In the genomic region with DNA sequence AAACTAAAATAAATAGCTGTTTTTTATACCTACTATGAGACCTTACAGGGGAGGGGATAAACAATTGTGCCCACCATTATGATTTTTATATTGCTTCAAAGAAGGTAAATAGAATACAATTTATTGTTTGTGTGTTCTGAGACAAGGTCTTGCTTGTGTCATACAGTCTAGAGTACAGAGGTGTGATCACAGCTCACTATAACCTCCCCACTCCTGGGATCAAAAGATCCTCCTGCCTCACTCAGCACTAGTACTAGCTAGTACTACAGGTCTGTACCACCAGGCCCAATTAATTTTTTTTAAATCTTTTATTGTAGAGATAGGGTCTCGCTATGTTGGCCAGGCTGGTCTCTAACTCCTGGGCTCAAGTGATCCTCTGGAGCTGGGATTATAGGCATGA, we compare ENCODE assay signal across 28 cellular contexts. TPM values are rescaled to one million over a fixed set of nuclear protein-coding genes. Genes with fewer than 3 reads are reported as not detected.
A peak's percentile ranks its signal among the peaks of the same experiment; 100 is the strongest.
DNase-seq lines count a peak whose midpoint lies in the region; ATAC-seq, FAIRE-seq and TF ChIP-seq lines count a peak whose summit lies in the region.
"Had no signal": no experiment of that assay in that cellular context is flagged by ENCODE, and none has a peak within 500 bp of the region (broad histone marks: within the 10 kb centered on the region; RNA-seq: fewer than 3 reads in every experiment).

No MANE protein-coding gene starts in this region.

- POLR2A ChIA-PET in HepG2 (lab: Yijun Ruan, JAX): interaction anchor here (1.0 kb wide), 1 partner anchor 8 kb away, joined by 3 read pairs; no protein-coding TSS in a partner anchor
- POLR2A ChIA-PET in IMR-90 (lab: Charles Lee; ENCODE audit: unreplicated experiment): no interaction called here

- BruUV-seq in HepG2 (replicated peaks; lab: Mats Ljungman, UMichigan) (no TSS peak), IMR-90 (replicated peaks; lab: Mats Ljungman, UMichigan) (no TSS peak)

- peaks cover 77% of the 10 kb centered on the region for H4K20me1 ChIP-seq in HepG2 (ENCODE audit: insufficient read depth, low read length)
- peaks cover 17% of the 10 kb centered on the region; the same call in 1 of the 2 replicates for H4K20me1 ChIP-seq in IMR-90 (ENCODE audit: insufficient read depth, low read length)
- H4K20me1 ChIP-seq in astrocyte (ENCODE audit: insufficient read depth, low read length): peaks cover 58% of the 10 kb centered on the region
- no peaks in the 10 kb centered on the region for H4K20me1 ChIP-seq in MM.1S (ENCODE audit: insufficient read depth, low read length)

- peaks cover 60% of the 10 kb centered on the region for H3K4me1 ChIP-seq in HepG2 (ENCODE audit: insufficient read depth, low read length)
- peaks cover 0 to 12% (median under 1%) of the 10 kb centered on the region in 4 donors for H3K4me1 ChIP-seq in right lobe of liver
- peaks cover 8% of the 10 kb centered on the region; the same call in 1 of the 2 replicates for H3K4me1 ChIP-seq in IMR-90 (ENCODE audit: control insufficient read depth, insufficient read depth, low read length)
- peaks cover 7% of the 10 kb centered on the region for H3K4me1 ChIP-seq in astrocyte (ENCODE audit: insufficient read depth, low read length)
- H3K4me1 ChIP-seq in aorta (ENCODE audit: control insufficient read depth in 1 of 2, insufficient read depth in 2 of 2, low read length in 2 of 2): peaks cover 0 to 2% of the 10 kb centered on the region in 2 donors
- no peaks in the 10 kb centered on the region for H3K4me1 ChIP-seq in MM.1S (ENCODE audit: low read length)
- H3K4me1 ChIP-seq: BE2C had no signal

- no peak overlapping the region for H2BK15ac ChIP-seq in IMR-90 (ENCODE audit: low read depth, low read length)

- peak; percentile 38; the same call in 1 of the 3 replicates for ATAC-seq in HepG2
- no peak for ATAC-seq in right lobe of liver
- peak; percentile 61 for ATAC-seq in IMR-90 (ENCODE audit: low read depth)
- ATAC-seq in aorta (ENCODE audit: low FRiP score): peak; percentile 49
- no peak for ATAC-seq in GM18520 (IDR thresholded peaks at IDR 0.05; ENCODE audit: unreplicated experiment)
- ATAC-seq: A549, GM12878 had no signal

- no peak overlapping the region; the same call in 1 of the 2 replicates for H2BK20ac ChIP-seq in IMR-90 (ENCODE audit: low read depth, low read length)

- 100% methylated on average over 1 of the region's 1 CpG for WGBS in HepG2 (ENCODE audit: low lambda C conversion rate)
- 82% methylated on average over 1 of the region's 1 CpG for WGBS in right lobe of liver (ENCODE audit: insufficient coverage, low coverage, low lambda C conversion rate, missing lambda C conversion rate)
- no CpG with 5 or more reads among the region's 1 CpG for WGBS in IMR-90 (ENCODE audit: extremely low coverage in 2 of 2, insufficient read length in 1 of 2), 2 experiments
- WGBS in aorta, 2 donors: 94 to 99% methylated on average over 1 of the region's 1 CpG

- H3K4me3 Mint-ChIP-seq in astrocyte (ENCODE audit: unreplicated experiment): no peak overlapping the region
- H3K4me3 Mint-ChIP-seq: CD14-positive monocyte; CD4-positive, alpha-beta memory T cell; CD4-positive, CD25-positive, alpha-beta regulatory T cell; CD8-positive, alpha-beta memory T cell had no signal

- H3K9me3 ChIP-seq in HepG2 (ENCODE audit: low read length) (no peaks in the 10 kb centered on the region), right lobe of liver (no peaks in the 10 kb centered on the region), IMR-90 (ENCODE audit: control insufficient read depth, insufficient read depth, low read length) (no peaks in the 10 kb centered on the region), astrocyte (ENCODE audit: insufficient read depth, low read depth, low read length) (no peaks in the 10 kb centered on the region), aorta (ENCODE audit: control insufficient read depth, low read length) (no peaks in the 10 kb centered on the region), MM.1S (replicated peaks; ENCODE audit: insufficient read depth, low read length) (no peaks in the 10 kb centered on the region)
- H3K9me3 ChIP-seq: A549, BE2C, BLaER1 had no signal

- peak overlapping the region; percentile 64 for H3K18ac ChIP-seq in IMR-90 (ENCODE audit: low read depth, low read length)

- no peaks in the 10 kb centered on the region for H3F3A ChIP-seq in MM.1S (ENCODE audit: insufficient read depth, low read length)

- peaks cover 21% of the 10 kb centered on the region for H3K36me3 Mint-ChIP-seq in astrocyte (ENCODE audit: low read depth, unreplicated experiment)
- H3K36me3 Mint-ChIP-seq: CD4-positive, alpha-beta memory T cell; CD4-positive, CD25-positive, alpha-beta regulatory T cell had no signal

- no peaks in the 10 kb centered on the region for H3K9me2 ChIP-seq in MM.1S (replicated peaks; ENCODE audit: insufficient read depth, low read length)

- peak overlapping the region; percentile 10 for H2BK5ac ChIP-seq in IMR-90 (ENCODE audit: low read depth, low read length, poor library complexity, severe bottlenecking)

- H3K56ac ChIP-seq in IMR-90 (ENCODE audit: extremely low read depth, insufficient read depth, low read length): no peak overlapping the region

- no peak overlapping the region for H3K23ac ChIP-seq in IMR-90 (ENCODE audit: low read depth, low read length)

- no peak overlapping the region for H4K8ac ChIP-seq in IMR-90 (ENCODE audit: low read depth in 2 of 2, low read length in 2 of 2)

- peak overlapping the region; percentile 32; the same call in 1 of the 2 replicates for H3K4ac ChIP-seq in IMR-90 (ENCODE audit: low read depth, low read length)

- no peaks in the 10 kb centered on the region for H3K27me3 Mint-ChIP-seq in astrocyte (ENCODE audit: low read depth, unreplicated experiment)
- H3K27me3 Mint-ChIP-seq: CD4-positive, CD25-positive, alpha-beta regulatory T cell had no signal

- H3K9ac ChIP-seq in HepG2 (ENCODE audit: insufficient read depth, low read depth, low read length) (no peak overlapping the region), IMR-90 (ENCODE audit: low read depth, low read length) (no peak overlapping the region), astrocyte (ENCODE audit: low read length) (no peak overlapping the region), MM.1S (ENCODE audit: low read length) (no peak overlapping the region)
- H3K9ac ChIP-seq: BLaER1 had no signal

- no peak for DNase-seq in HepG2 (ENCODE audit: low spot score)
- no peak for DNase-seq in right lobe of liver
- DNase-seq in IMR-90: no peak
- no peak for DNase-seq in astrocyte (ENCODE audit: low read depth)
- no peak for DNase-seq in aorta
- DNase-seq in RKO (ENCODE audit: low spot score): no peak
- DNase-seq in MM.1S: no peak
- DNase-seq: BE2C; C1 segment of cervical spinal cord; CD4-positive, alpha-beta memory T cell; CD4-positive, CD25-positive, alpha-beta regulatory T cell; CD8-positive, alpha-beta memory T cell; COR-L47; DMS 273 treated with DMSO at 0.1 percent for 48 hours; DMS153; DMS53; DMS79; DND-41; GDM1 had no signal

- no peak overlapping the region; the same call in 1 of the 2 replicates for H2AK5ac ChIP-seq in IMR-90 (ENCODE audit: low read depth, low read length)

- H3K4me1 Mint-ChIP-seq in astrocyte (ENCODE audit: low read depth, unreplicated experiment): peaks cover 10% of the 10 kb centered on the region
- H3K4me1 Mint-ChIP-seq: CD4-positive, CD25-positive, alpha-beta regulatory T cell had no signal

- no peak for TF ChIP-seq POLR2A in HepG2 (IDR thresholded peaks at IDR 0.05; ENCODE audit: insufficient read depth in 1 of 2, low read depth in 2 of 2, low read length in 2 of 2)
- no peak for TF ChIP-seq POLR2A in right lobe of liver (IDR thresholded peaks at IDR 0.05)
- no peak for TF ChIP-seq POLR2A in IMR-90 (IDR thresholded peaks at IDR 0.05; ENCODE audit: low read depth, low read length)

- 0 out of 2 replicates have a peak overlapping the region, but pooled peaks have one; percentile 29 for H2BK120ac ChIP-seq in IMR-90 (ENCODE audit: low read depth, low read length)

- in situ Hi-C loops in HepG2 (cut with HindIII; ENCODE audit: extremely low pct_ligation_motif_present, low pct_unique_long_range_greater_than_20kb) (no loop called here), IMR-90 (cut with MboI; ENCODE audit: low sequenced_read_pairs) (no loop called here)

- peak overlapping the region; percentile 34 for H3K27ac Mint-ChIP-seq in astrocyte (ENCODE audit: unreplicated experiment)
- H3K27ac Mint-ChIP-seq: CD14-positive monocyte; CD4-positive, alpha-beta memory T cell; CD4-positive, CD25-positive, alpha-beta regulatory T cell; CD8-positive, alpha-beta memory T cell had no signal

- no peak overlapping the region for H4K91ac ChIP-seq in IMR-90 (ENCODE audit: insufficient read depth, low read depth, low read length)

- H3K36me3 ChIP-seq in HepG2 (replicated peaks in 1 of 2; ENCODE audit: control insufficient read depth in 1 of 2, insufficient read depth in 2 of 2, low read length in 2 of 2) (peaks cover 13 to 57% of the 10 kb centered on the region in 2 experiments), right lobe of liver (peaks cover 0 to 20% (median 4%) of the 10 kb centered on the region in 4 donors), IMR-90 (ENCODE audit: control insufficient read depth, insufficient read depth, low read length) (peaks cover 36% of the 10 kb centered on the region), astrocyte (ENCODE audit: insufficient read depth, low read length) (no peaks in the 10 kb centered on the region), aorta (ENCODE audit: control insufficient read depth in 1 of 2, insufficient read depth in 2 of 2, low read length in 1 of 2) (peaks cover 0 to 2% of the 10 kb centered on the region in 2 donors), MM.1S (replicated peaks; ENCODE audit: insufficient read depth, low read length) (no peaks in the 10 kb centered on the region)

- CTCF ChIA-PET in HepG2 (lab: Yijun Ruan, JAX; ENCODE audit: low intra/inter-chr PET ratio, low total read pairs) (no interaction called here), IMR-90 (lab: Yijun Ruan, JAX) (interaction anchor here (1.0 kb wide), 1 partner anchor 9 kb away, joined by 3 read pairs; no protein-coding TSS in a partner anchor)

- H3K9me1 ChIP-seq in IMR-90 (ENCODE audit: insufficient read depth, low read length): peaks cover 16% of the 10 kb centered on the region

- no peak overlapping the region for H4K5ac ChIP-seq in IMR-90 (ENCODE audit: low read depth, low read length)

- dilution Hi-C loops in IMR-90 (cut with HindIII; ENCODE audit: low sequenced_read_pairs, unreplicated experiment): no loop called here

- no peak overlapping the region for H3K14ac ChIP-seq in IMR-90 (replicated peaks; ENCODE audit: low read depth, low read length)

- no peak for FAIRE-seq in HepG2 (lab: Jason Lieb, UNC)
- no peak for FAIRE-seq in astrocyte (lab: Jason Lieb, UNC)
- FAIRE-seq: A549, GM12878, GM12892, GM18507, GM19239 had no signal

- TF ChIP-seq EP300 in HepG2 (IDR thresholded peaks at IDR 0.05; ENCODE audit: low read depth in 2 of 2, low read length in 2 of 2) (no peak), HepG2 (CRISPR knock-in tag; IDR thresholded peaks at IDR 0.05; ENCODE audit: borderline replicate concordance) (no peak)

- intact Hi-C loops in HepG2 (cut with micrococcal nuclease; ENCODE audit: unreplicated experiment): no loop called here
- intact Hi-C loops in right lobe of liver (cut with DNase I): no loop called here
- intact Hi-C loops in IMR-90 (cut with micrococcal nuclease): no loop called here
- intact Hi-C loops in aorta (cut with DNase I): no loop called here

- no peak overlapping the region for H3K4me2 ChIP-seq in HepG2 (ENCODE audit: low read depth, low read length)
- H3K4me2 ChIP-seq in IMR-90 (ENCODE audit: low read depth, low read length): no peak overlapping the region
- H3K4me2 ChIP-seq in astrocyte (ENCODE audit: low read length): no peak overlapping the region
- no peak overlapping the region for H3K4me2 ChIP-seq in MM.1S (ENCODE audit: low read depth, low read length)
- H3K4me2 ChIP-seq: A549, BLaER1 had no signal

- peaks cover 30 to 75% of the 10 kb centered on the region in 2 experiments for H3K79me1 ChIP-seq in IMR-90 (ENCODE audit: low read depth in 1 of 2, low read length in 2 of 2)

- no peak overlapping the region for H2AK9ac ChIP-seq in IMR-90 (replicated peaks; ENCODE audit: low read depth, low read length, poor library complexity)

- no peak for TF ChIP-seq RAD21 in HepG2 (CRISPR knock-in tag; IDR thresholded peaks at IDR 0.05)
- TF ChIP-seq RAD21 in IMR-90 (IDR thresholded peaks at IDR 0.05; ENCODE audit: low read length): no peak

- peaks cover 97% of the 10 kb centered on the region for H3K79me2 ChIP-seq in HepG2 (ENCODE audit: insufficient read depth, low read length)
- peaks cover 47% of the 10 kb centered on the region for H3K79me2 ChIP-seq in astrocyte (ENCODE audit: insufficient read depth, low read length)
- no peaks in the 10 kb centered on the region for H3K79me2 ChIP-seq in MM.1S (ENCODE audit: low read length)

- TF ChIP-seq CTCF in HepG2 (CRISPR knock-in tag; IDR thresholded peaks at IDR 0.05) (no peak), right lobe of liver (IDR thresholded peaks at IDR 0.05) (no peak), IMR-90 (conservative IDR thresholded peaks at IDR 0.05; ENCODE audit: low read depth, low read length) (no peak), astrocyte (IDR thresholded peaks at IDR 0.05; ENCODE audit: insufficient read depth, low read depth, low read length) (no peak), MM.1S (IDR thresholded peaks at IDR 0.05; ENCODE audit: low read length) (no peak)

- no peaks in the 10 kb centered on the region for H3K9me3 Mint-ChIP-seq in astrocyte (ENCODE audit: unreplicated experiment)

- H3K27ac ChIP-seq in HepG2 (ENCODE audit: extremely low read length, insufficient read depth, low read length) (no peak overlapping the region), right lobe of liver (no peak overlapping the region), IMR-90 (ENCODE audit: insufficient read depth, low read length) (no peak overlapping the region), astrocyte (ENCODE audit: low read depth, low read length) (no peak overlapping the region), aorta (ENCODE audit: low read depth in 1 of 2, low read length in 2 of 2) (no peak overlapping the region), MM.1S (ENCODE audit: low read length) (no peak overlapping the region)
- H3K27ac ChIP-seq: 22Rv1, BLaER1 had no signal

- H2AFZ ChIP-seq in HepG2 (ENCODE audit: low read length) (no peak overlapping the region), IMR-90 (replicated peaks; ENCODE audit: low read length, poor library complexity) (no peak overlapping the region), astrocyte (ENCODE audit: low read depth, low read length) (no peak overlapping the region), MM.1S (ENCODE audit: low read length) (no peak overlapping the region)

- H3K4me3 ChIP-seq in HepG2 (replicated peaks in 1 of 3; ENCODE audit: insufficient read depth in 1 of 3, low read depth in 2 of 3, low read length in 3 of 3) (no peak overlapping the region), right lobe of liver (no peak overlapping the region), IMR-90 (ENCODE audit: insufficient read depth, low read depth, low read length) (no peak overlapping the region), astrocyte (ENCODE audit: insufficient read depth, low read depth, low read length) (no peak overlapping the region), aorta (ENCODE audit: low read length in 2 of 2) (no peak overlapping the region), MM.1S (ENCODE audit: low read length) (no peak overlapping the region)
- H3K4me3 ChIP-seq: A549, BLaER1, GM12878 had no signal

- H3K27me3 ChIP-seq in HepG2 (ENCODE audit: control insufficient read depth in 1 of 2, insufficient read depth in 2 of 2, low read length in 2 of 2) (no peaks in the 10 kb centered on the region), right lobe of liver (no peaks in the 10 kb centered on the region), IMR-90 (ENCODE audit: control insufficient read depth, insufficient read depth, low read length) (no peaks in the 10 kb centered on the region), astrocyte (ENCODE audit: insufficient read depth, low read length) (no peaks in the 10 kb centered on the region), aorta (ENCODE audit: control insufficient read depth in 1 of 2, insufficient read depth in 2 of 2, low read length in 1 of 2) (no peaks in the 10 kb centered on the region), MM.1S (replicated peaks; ENCODE audit: insufficient read depth, low read length) (no peaks in the 10 kb centered on the region)
- H3K27me3 ChIP-seq: BE2C, BLaER1 had no signal

RNA-seq across cellular contexts. Expression of a gene that starts 11.3 kb away (rescaled TPM):
- total RNA-seq in HepG2 (2016; rRNA removed; fragmentation: Illumina TruSeq; extraction: Trizol): 30.7 and 35.9 TPM in 2 replicates
- 10.5 and 15.5 TPM in 2 replicates for total RNA-seq in HepG2 (2016; cell fraction: cytosol; rRNA removed; fragmentation: Illumina TruSeq; extraction: Trizol; ENCODE audit: low read depth)
- total RNA-seq in HepG2 (2016; cell fraction: insoluble cytoplasmic fraction; rRNA removed; fragmentation: Illumina TruSeq; extraction: Trizol): 28.4 and 35.8 TPM in 2 replicates
- total RNA-seq in HepG2 (2016; cell fraction: membrane; rRNA removed; fragmentation: Illumina TruSeq; extraction: Trizol): 21.3 and 25.1 TPM in 2 replicates
- 32.7 and 35.7 TPM in 2 replicates for total RNA-seq in HepG2 (2016; cell fraction: nucleus; rRNA removed; fragmentation: Illumina TruSeq; extraction: Trizol)
- polyA plus RNA-seq in HepG2 (2011; rRNA removed): 109 and 121 TPM in 2 replicates
- polyA plus RNA-seq in HepG2 (2011; cell fraction: cytosol; rRNA removed): 81.0 and 82.2 TPM in 2 replicates
- polyA plus RNA-seq in HepG2 (2011; cell fraction: nucleus; rRNA removed): 88.7 and 102 TPM in 2 replicates
- polyA plus RNA-seq in HepG2 (2012): 76.2 and 83.2 TPM in 2 replicates
- 5.7 and 6.0 TPM in 2 replicates for polyA plus RNA-seq in HepG2 (2016; cell fraction: cytosol; fragmentation: Illumina TruSeq; extraction: Trizol; ENCODE audit: low read depth)
- 37.9 and 46.7 TPM in 2 replicates for polyA plus RNA-seq in HepG2 (2016; cell fraction: insoluble cytoplasmic fraction; fragmentation: Illumina TruSeq; extraction: Trizol; ENCODE audit: low read depth)
- 16.5 and 18.0 TPM in 2 replicates for polyA plus RNA-seq in HepG2 (2016; cell fraction: membrane; fragmentation: Illumina TruSeq; extraction: Trizol; ENCODE audit: low read depth)
- 51.4 and 59.9 TPM in 2 replicates for polyA plus RNA-seq in HepG2 (2016; cell fraction: nucleus; fragmentation: Illumina TruSeq; extraction: Trizol; ENCODE audit: insufficient read depth, low read depth)
- polyA minus RNA-seq in HepG2 (2011; rRNA and poly(A)+ RNA removed; ENCODE audit: low replicate concordance): 0.94 and 127 TPM in 2 replicates
- polyA minus RNA-seq in HepG2 (2011; cell fraction: cytosol; rRNA and poly(A)+ RNA removed): 63.4 and 65.8 TPM in 2 replicates
- polyA minus RNA-seq in HepG2 (2011; cell fraction: nucleus; rRNA and poly(A)+ RNA removed): 111 and 120 TPM in 2 replicates
- 10 to 100 TPM; 31.9 to 62.9 (median 58.0) TPM for total RNA-seq in right lobe of liver
- 36.0 and 40.3 TPM in 2 replicates for total RNA-seq in IMR-90 (2012; rRNA removed)
- polyA plus RNA-seq in IMR-90 (2012; rRNA removed): 51.0 and 52.9 TPM in 2 replicates
- 34.1 and 43.9 TPM in 2 replicates for polyA plus RNA-seq in IMR-90 (2012; cell fraction: cytosol; rRNA removed)
- 54.1 and 57.3 TPM in 2 replicates for polyA plus RNA-seq in IMR-90 (2012; cell fraction: nucleus; rRNA removed; ENCODE audit: low replicate concordance)
- 23.6 and 29.6 TPM in 2 replicates for total RNA-seq in astrocyte
- 10 to 100 TPM; 31.0 to 32.7 TPM for total RNA-seq in aorta
- 10 to 100 TPM; 20.9 to 39.9 TPM for polyA plus RNA-seq in aorta

Comparison
In these comparisons a context has a peak if more than half of its experiments do, and no peak if none do; other contexts are left out.
1. ATAC-seq: peak in HepG2 (single experiment), IMR-90 (single experiment) and aorta (single experiment); none in right lobe of liver (0 of 4) and GM18520 (single experiment).